Comparison of ENCODE assay signal across 25 cellular contexts in the genomic region with DNA sequence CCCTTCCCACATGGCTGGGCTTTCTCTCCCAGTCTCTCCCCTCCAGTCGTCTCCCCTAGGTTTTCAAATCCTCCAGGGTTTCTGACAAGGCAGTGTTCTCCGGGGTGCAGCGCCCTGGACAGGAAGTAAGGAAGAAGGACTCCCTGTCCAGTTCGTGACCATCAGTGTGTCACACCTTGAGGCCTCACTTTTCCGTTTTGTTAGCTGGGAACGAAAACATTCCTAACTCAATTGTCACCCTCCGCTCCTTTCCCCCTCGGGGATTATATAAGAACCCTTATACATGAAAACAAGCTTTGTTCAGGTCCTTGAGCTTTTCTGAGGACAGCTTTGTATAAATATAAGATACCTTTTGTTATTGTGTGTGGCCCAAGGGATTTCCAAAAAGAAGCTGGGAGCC.
DNase-seq lines count a peak whose midpoint lies in the region; ATAC-seq, FAIRE-seq and TF ChIP-seq lines count a peak whose summit lies in the region.
"Had no signal": no experiment of that assay in that cellular context is flagged by ENCODE, and none has a peak within 500 bp of the region (broad histone marks: within the 10 kb centered on the region; RNA-seq: fewer than 3 reads in every experiment).

No MANE protein-coding gene starts in this region.

- H3K4me3 ChIP-seq in heart right ventricle = no peak overlapping the region
- H3K4me3 ChIP-seq in right cardiac atrium (ENCODE audit: low read length) = no peak overlapping the region
- H3K4me3 ChIP-seq: body of pancreas, colonic mucosa, lower lobe of right lung, tibial nerve had no signal

- no peak for TF ChIP-seq CTCF in heart right ventricle (IDR thresholded peaks at IDR 0.05)

- peak overlapping the region in 6 of 10 donors; percentile 11 to 66 (median 52) for H3K27ac ChIP-seq in heart right ventricle
- peak overlapping the region; percentile 42 for H3K27ac ChIP-seq in right cardiac atrium (ENCODE audit: low read length)
- H3K27ac ChIP-seq: body of pancreas, colonic mucosa, lower lobe of right lung, neutrophil, tibial nerve, WERI-Rb-1 had no signal

- WGBS in heart right ventricle, 2 donors = 54 to 58% methylated on average over 8 of the region's 8 CpGs
- 61% methylated on average over 8 of the region's 8 CpGs for WGBS in right cardiac atrium

- intact Hi-C loops in heart right ventricle (cut with DNase I) = loop anchor here in 1 of 10 donors (5.0 kb wide), 1 partner anchor 44 kb away; no protein-coding TSS in a partner anchor
- intact Hi-C loops in Right ventricle myocardium inferior (cut with DNase I) = no loop called here
- intact Hi-C loops in right cardiac atrium (cut with DNase I) = no loop called here

- H3K36me3 ChIP-seq in heart right ventricle = no peaks in the 10 kb centered on the region
- H3K36me3 ChIP-seq: colonic mucosa, lower lobe of right lung, neutrophil, tibial nerve, WERI-Rb-1 had no signal

- FAIRE-seq in urothelium cell line (lab: Jason Lieb, UNC) = no peak
- FAIRE-seq: endometrium, HepG2 had no signal

- no peak for DNase-seq in heart right ventricle
- no peak for DNase-seq in Right ventricle myocardium inferior (ENCODE audit: missing footprints)
- DNase-seq in astrocyte of the hippocampus (ENCODE audit: low read depth, low spot score) = peak; percentile 20
- no peak for DNase-seq in right cardiac atrium
- peak; percentile 33 for DNase-seq in urothelium cell line (ENCODE audit: low spot score)
- DNase-seq in ecto neural progenitor cell (ENCODE audit: low spot score) = no peak
- DNase-seq: activated CD4-positive, alpha-beta T cell treated with anti-CD3 and anti-CD28 coated beads, Interleukin-2, amount 50 U/mL, for 1 hour; body of pancreas; colonic mucosa; DMS79 treated with DMSO at 0.1 percent for 48 hours; head of caudate nucleus; lower lobe of right lung; NCI-H1092; NCI-H1930; NK-92 treated with Interleukin-12 subunit alpha and Interleukin-12 subunit beta, amount 100 ng/mL, for 24 hours; retina; SK-N-SH; stimulated activated CD4-positive, alpha-beta T cell treated with anti-CD3 and anti-CD28 coated beads, Interleukin-4, amount 100 ng/mL, for 4 hours; WERI-Rb-1 had no signal

- peak in 3 of 8 donors; percentile 11 to 35 (median 27) for ATAC-seq in heart right ventricle
- ATAC-seq in Right ventricle myocardium inferior = no peak
- ATAC-seq in right cardiac atrium = peak in 1 of 2 donors; percentile 8
- no peak for ATAC-seq in HG02870 (IDR thresholded peaks at IDR 0.05; ENCODE audit: unreplicated experiment)
- no peak for ATAC-seq in HG03139 (IDR thresholded peaks at IDR 0.05; ENCODE audit: unreplicated experiment)
- ATAC-seq: body of pancreas, HepG2 had no signal

- H3K27me3 ChIP-seq in heart right ventricle (no peaks in the 10 kb centered on the region), right cardiac atrium (ENCODE audit: control insufficient read depth, insufficient read depth) (no peaks in the 10 kb centered on the region)
- H3K27me3 ChIP-seq: body of pancreas, colonic mucosa, neutrophil, tibial nerve had no signal

- H3K4me1 ChIP-seq in heart right ventricle (peaks cover 2 to 70% (median 27%) of the 10 kb centered on the region in 9 donors), right cardiac atrium (ENCODE audit: control insufficient read depth, insufficient read depth, low read length) (no peaks in the 10 kb centered on the region)
- H3K4me1 ChIP-seq: colonic mucosa, tibial nerve had no signal

- H3K9me3 ChIP-seq in heart right ventricle = no peaks in the 10 kb centered on the region
- H3K9me3 ChIP-seq in right cardiac atrium (ENCODE audit: control insufficient read depth, low read length) = no peaks in the 10 kb centered on the region
- H3K9me3 ChIP-seq: body of pancreas, colonic mucosa, lower lobe of right lung, neutrophil, SK-N-SH, tibial nerve had no signal

Comparison
In these comparisons a context has a peak if more than half of its experiments do, and no peak if none do; other contexts are left out.
1. DNase-seq: peak in astrocyte of the hippocampus (single experiment) and urothelium cell line (single experiment); none in heart right ventricle (0 of 2), Right ventricle myocardium inferior (single experiment), right cardiac atrium (0 of 3) and ecto neural progenitor cell (single experiment).